In the genomic region with DNA sequence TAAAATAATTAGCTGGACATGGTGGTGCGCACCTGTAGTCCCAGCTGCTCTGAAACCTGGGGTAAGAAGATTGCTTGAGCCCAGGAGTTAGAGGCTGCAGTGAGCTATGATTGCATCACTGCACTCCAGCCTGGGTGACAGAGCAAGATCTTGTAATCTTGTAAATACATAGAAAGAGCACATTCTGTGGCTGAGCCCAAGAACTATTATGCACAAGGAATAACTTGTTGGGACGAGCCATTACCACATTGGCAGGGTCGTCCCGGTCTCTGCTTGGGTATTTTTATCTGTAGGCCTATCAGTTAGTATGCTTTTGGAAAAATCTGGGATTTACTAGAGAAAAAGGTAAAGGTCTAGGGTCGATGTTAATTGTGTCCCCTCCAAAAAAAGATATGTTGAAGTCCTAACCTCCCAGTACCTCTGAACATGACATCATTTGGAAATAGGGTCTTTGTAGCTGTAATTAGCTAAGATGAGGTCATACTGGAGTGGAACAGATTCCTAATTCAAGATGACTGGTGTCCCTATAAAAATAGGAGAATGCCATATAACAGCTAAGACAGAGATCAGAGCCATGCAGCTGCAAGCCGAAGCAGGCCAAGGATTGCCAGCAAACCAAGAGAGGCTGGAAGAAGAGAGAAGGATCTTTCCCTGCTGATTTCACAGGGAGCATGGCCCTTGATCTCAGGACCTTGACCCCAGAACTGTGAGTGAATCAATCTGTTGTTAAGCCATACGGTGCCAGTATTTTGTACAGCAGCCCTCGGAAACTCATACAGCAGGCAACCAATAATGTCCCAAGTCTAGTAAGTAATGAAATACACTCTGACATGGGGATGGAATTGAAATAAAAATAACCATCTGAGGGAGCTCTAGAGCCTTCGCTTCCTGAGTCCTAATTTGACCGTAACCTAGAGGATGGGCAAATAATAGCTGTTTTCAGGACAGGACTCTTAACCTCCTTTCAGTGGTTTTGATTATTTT, we compare ENCODE assay signal across 9 cellular contexts. TPM values are rescaled to one million over a fixed set of nuclear protein-coding genes. Genes with fewer than 3 reads are reported as not detected.
DNase-seq lines count a peak whose midpoint lies in the region; ATAC-seq and TF ChIP-seq lines count a peak whose summit lies in the region.
"Had no signal": no experiment of that assay in that cellular context is flagged by ENCODE, and none has a peak within 500 bp of the region (broad histone marks: within the 10 kb centered on the region; RNA-seq: fewer than 3 reads in every experiment).

No MANE protein-coding gene starts in this region.

- H3K4me2 ChIP-seq in Loucy (ENCODE audit: low read depth, low read length, poor library complexity, severe bottlenecking), result no peak overlapping the region

- 67 to 80% methylated on average over 10 of the region's 10 CpGs for WGBS in upper lobe of left lung, 2 donors

- ATAC-seq in upper lobe of left lung (ENCODE audit: low FRiP score in 2 of 2), result no peak

- H3K4me3 ChIP-seq in Loucy (ENCODE audit: low read length, poor library complexity, severe bottlenecking) (no peak overlapping the region), upper lobe of left lung (no peak overlapping the region), coronary artery (no peak overlapping the region)
- no peak overlapping the region for H3K4me3 ChIP-seq in CD8-positive, alpha-beta memory T cell (ENCODE audit: low read length)

- no peak overlapping the region for H3K9ac ChIP-seq in Loucy (ENCODE audit: low read depth, low read length, poor library complexity, severe bottlenecking)

- H3K79me2 ChIP-seq in Loucy (ENCODE audit: insufficient read depth, low read length), result no peaks in the 10 kb centered on the region

- H3K27me3 ChIP-seq in Loucy (ENCODE audit: insufficient read depth, low read length, poor library complexity, severe bottlenecking), result no peaks in the 10 kb centered on the region
- H3K27me3 ChIP-seq in upper lobe of left lung, result no peaks in the 10 kb centered on the region
- no peaks in the 10 kb centered on the region for H3K27me3 ChIP-seq in CD8-positive, alpha-beta memory T cell (ENCODE audit: insufficient read depth, low read length, poor library complexity, severe bottlenecking)

- H3K27ac Mint-ChIP-seq in CD8-positive, alpha-beta memory T cell, result peak overlapping the region in 1 of 8 donors; percentile 33

- POLR2A ChIA-PET in CD8-positive, alpha-beta memory T cell (lab: Charles Lee), result interaction anchor here (0.5 to 1.1 kb wide), 2 partner anchors 7 to 323 kb away, joined by 3 to 9 read pairs; no protein-coding TSS in a partner anchor

- no peaks in the 10 kb centered on the region for H3K27me3 Mint-ChIP-seq in CD8-positive, alpha-beta memory T cell

- H3K4me1 ChIP-seq in Loucy (ENCODE audit: insufficient read depth, low read length, poor library complexity, severe bottlenecking), result no peaks in the 10 kb centered on the region
- H3K4me1 ChIP-seq in upper lobe of left lung, result no peaks in the 10 kb centered on the region
- no peaks in the 10 kb centered on the region for H3K4me1 ChIP-seq in CD8-positive, alpha-beta memory T cell (ENCODE audit: insufficient read depth, low read length)

- CTCF ChIA-PET in CD8-positive, alpha-beta memory T cell (lab: Charles Lee), result interaction anchor here (0.8 to 2.1 kb wide), 4 partner anchors 10 to 78 kb away, joined by 4 to 12 read pairs (median 9); no protein-coding TSS in a partner anchor

- DNase-seq in EH (ENCODE audit: low read depth) (peak; percentile 22), dermis microvascular lymphatic vessel endothelial cell (ENCODE audit: low read depth in 2 of 2) (peak; percentile 14 to 44), myocyte (ENCODE audit: low read depth) (peak; percentile 9), upper lobe of left lung (no peak), coronary artery (ENCODE audit: low spot score) (no peak), islet precursor cell (no peak)
- DNase-seq in CD8-positive, alpha-beta memory T cell, result no peak
- DNase-seq: activated T-cell treated with anti-CD3 and anti-CD28 coated beads, Interleukin-2, amount 50 U/mL, for 48 hours had no signal

- H3F3A ChIP-seq in Loucy (ENCODE audit: low read depth), result no peaks in the 10 kb centered on the region

- no peak overlapping the region for H2AFZ ChIP-seq in Loucy (ENCODE audit: low read length)

- H3K36me3 ChIP-seq in Loucy (ENCODE audit: insufficient read depth, low read length), result no peaks in the 10 kb centered on the region
- H3K36me3 ChIP-seq in upper lobe of left lung, result no peaks in the 10 kb centered on the region
- H3K36me3 ChIP-seq in CD8-positive, alpha-beta memory T cell (ENCODE audit: insufficient read depth, low read length), result no peaks in the 10 kb centered on the region

- TF ChIP-seq CTCF in Loucy (conservative IDR thresholded peaks at IDR 0.05; ENCODE audit: low read length) (peak; percentile 56), upper lobe of left lung (IDR thresholded peaks at IDR 0.05) (no peak), coronary artery (IDR thresholded peaks at IDR 0.05) (no peak)

- TF ChIP-seq EP300 in upper lobe of left lung (IDR thresholded peaks at IDR 0.05), result no peak

- H3K27ac ChIP-seq in upper lobe of left lung (no peak overlapping the region), coronary artery (no peak overlapping the region)
- H3K27ac ChIP-seq in CD8-positive, alpha-beta memory T cell (ENCODE audit: low read depth, low read length), result no peak overlapping the region

- no peak overlapping the region for H3K4me3 Mint-ChIP-seq in CD8-positive, alpha-beta memory T cell

- H3K4me1 Mint-ChIP-seq in CD8-positive, alpha-beta memory T cell, result peaks cover 0 to 7% (median 0%) of the 10 kb centered on the region in 3 donors

- H3K9me3 Mint-ChIP-seq in CD8-positive, alpha-beta memory T cell, result no peaks in the 10 kb centered on the region

- no peaks in the 10 kb centered on the region for H4K20me1 ChIP-seq in Loucy (ENCODE audit: insufficient read depth, low read length, poor library complexity, severe bottlenecking)

- peaks cover 0 to 1% (median 0%) of the 10 kb centered on the region in 3 donors for H3K36me3 Mint-ChIP-seq in CD8-positive, alpha-beta memory T cell

- H3K9me2 ChIP-seq in Loucy (replicated peaks; ENCODE audit: low read depth, low read length), result no peaks in the 10 kb centered on the region

- H3K9me3 ChIP-seq in Loucy (ENCODE audit: insufficient read depth, low read depth, low read length), result no peaks in the 10 kb centered on the region
- H3K9me3 ChIP-seq in upper lobe of left lung, result no peaks in the 10 kb centered on the region
- H3K9me3 ChIP-seq in CD8-positive, alpha-beta memory T cell (ENCODE audit: low read length), result no peaks in the 10 kb centered on the region

- TF ChIP-seq POLR2A in upper lobe of left lung (IDR thresholded peaks at IDR 0.05), result no peak

RNA-seq across cellular contexts. Expression of a gene that starts 28.3 kb away (rescaled TPM):
- 1.2 and 1.6 TPM in 2 replicates for total RNA-seq in dermis microvascular lymphatic vessel endothelial cell
- 1.6 TPM in 2 replicates for total RNA-seq in myocyte
- 3.3 TPM for polyA plus RNA-seq in myocyte (2012)
- 10 to 100 TPM in 1 of 6 donors, 1 to 10 TPM in 5; 3.9 to 16.8 (median 5.8) TPM for total RNA-seq in upper lobe of left lung
- total RNA-seq in CD8-positive, alpha-beta memory T cell, result 1 to 10 TPM; 3.8 to 5.6 TPM
- polyA plus RNA-seq in CD8-positive, alpha-beta memory T cell, result 16.3 TPM

Comparison
In these comparisons a context has a peak if more than half of its experiments do, and no peak if none do; other contexts are left out.
1. DNase-seq: peak in EH (single experiment), dermis microvascular lymphatic vessel endothelial cell (2 of 2) and myocyte (single experiment); none in upper lobe of left lung (0 of 2), CD8-positive, alpha-beta memory T cell (0 of 5), coronary artery (single experiment) and islet precursor cell (single experiment).